Comparison of ENCODE assay signal across 14 cellular contexts in genomic region chr14:39488600-39488999, GRCh38. TPM values are rescaled to one million over a fixed set of nuclear protein-coding genes. Genes with fewer than 3 reads are reported as not detected.
DNase-seq lines count a peak whose midpoint lies in the region; ATAC-seq and TF ChIP-seq lines count a peak whose summit lies in the region.
"Had no signal": no experiment of that assay in that cellular context is flagged by ENCODE, and none has a peak within 500 bp of the region (broad histone marks: within the 10 kb centered on the region; RNA-seq: fewer than 3 reads in every experiment).

No MANE protein-coding gene starts in this region.

- H3K27ac ChIP-seq in suprapubic skin: no peak overlapping the region
- H3K27ac ChIP-seq: stomach had no signal

- H3K4me1 ChIP-seq in suprapubic skin: peaks cover 13% of the 10 kb centered on the region

- H3K27me3 ChIP-seq in suprapubic skin: no peaks in the 10 kb centered on the region
- H3K27me3 ChIP-seq: stomach had no signal

- no peaks in the 10 kb centered on the region for H3K27me3 Mint-ChIP-seq in brain
- H3K27me3 Mint-ChIP-seq: activated naive CD4-positive, alpha-beta T cell treated with anti-CD3 and anti-CD28 coated beads, Interleukin-2, amount 10 ng/mL, durations not matched to agents 7 days and 5 days; central memory CD8-positive, alpha-beta T cell had no signal

- no peak for TF ChIP-seq CTCF in brain (conservative IDR thresholded peaks at IDR 0.05)
- TF ChIP-seq CTCF in suprapubic skin (IDR thresholded peaks at IDR 0.05): no peak

- H3K36me3 Mint-ChIP-seq in brain: peaks cover 5% of the 10 kb centered on the region
- H3K36me3 Mint-ChIP-seq: activated naive CD4-positive, alpha-beta T cell treated with anti-CD3 and anti-CD28 coated beads, Interleukin-2, amount 10 ng/mL, durations not matched to agents 7 days and 5 days had no signal

- no peak for TF ChIP-seq EP300 in suprapubic skin (IDR thresholded peaks at IDR 0.05)

- H3K4me3 Mint-ChIP-seq in brain: peak overlapping the region in 2 of 5 experiments; percentile 3 to 48
- H3K4me3 Mint-ChIP-seq: activated naive CD4-positive, alpha-beta T cell treated with anti-CD3 and anti-CD28 coated beads, Interleukin-2, amount 10 ng/mL, durations not matched to agents 7 days and 5 days; central memory CD8-positive, alpha-beta T cell had no signal

- no peaks in the 10 kb centered on the region for H3K9me3 ChIP-seq in suprapubic skin
- H3K9me3 ChIP-seq: stomach had no signal

- peaks cover 43% of the 10 kb centered on the region for H3K4me1 Mint-ChIP-seq in brain
- H3K4me1 Mint-ChIP-seq: activated naive CD4-positive, alpha-beta T cell treated with anti-CD3 and anti-CD28 coated beads, Interleukin-2, amount 10 ng/mL, durations not matched to agents 7 days and 5 days; central memory CD8-positive, alpha-beta T cell had no signal

- intact Hi-C loops in posterior vena cava (cut with DNase I): no loop called here

- TF ChIP-seq POLR2A in suprapubic skin (IDR thresholded peaks at IDR 0.05): no peak

- H3K9me3 Mint-ChIP-seq in brain: peaks cover 0 to 3% (median 0%) of the 10 kb centered on the region in 5 experiments
- H3K9me3 Mint-ChIP-seq: activated naive CD4-positive, alpha-beta T cell treated with anti-CD3 and anti-CD28 coated beads, Interleukin-2, amount 10 ng/mL, durations not matched to agents 7 days and 5 days; central memory CD8-positive, alpha-beta T cell had no signal

- no peaks in the 10 kb centered on the region for H3K36me3 ChIP-seq in suprapubic skin
- H3K36me3 ChIP-seq: stomach had no signal

- peak overlapping the region in 4 of 5 experiments; percentile 1 to 84 (median 48) for H3K27ac Mint-ChIP-seq in brain
- H3K27ac Mint-ChIP-seq: activated naive CD4-positive, alpha-beta T cell treated with anti-CD3 and anti-CD28 coated beads, Interleukin-2, amount 10 ng/mL, durations not matched to agents 7 days and 5 days had no signal

- ATAC-seq in HG03280 (IDR thresholded peaks at IDR 0.05; ENCODE audit: unreplicated experiment): no peak
- ATAC-seq: Right ventricle myocardium inferior, sciatic nerve had no signal

- no peak overlapping the region for H3K4me3 ChIP-seq in suprapubic skin
- H3K4me3 ChIP-seq: stomach had no signal

- WGBS in suprapubic skin: 50% methylated on average over 1 of the region's 1 CpG

- peak; percentile 10 for DNase-seq in AG08396 (ENCODE audit: low spot score)
- DNase-seq in M059J (ENCODE audit: low read depth): peak; percentile 22
- peak; percentile 78 for DNase-seq in iPS-NIHi11 (ENCODE audit: low spot score)
- DNase-seq in EL: no peak
- no peak for DNase-seq in suprapubic skin (ENCODE audit: low spot score in 2 of 2)
- no peak for DNase-seq in posterior vena cava (ENCODE audit: low spot score)
- DNase-seq: activated naive CD4-positive, alpha-beta T cell treated with anti-CD3 and anti-CD28 coated beads, Interleukin-2, amount 10 ng/mL, durations not matched to agents 7 days and 5 days; Karpas-422; stomach had no signal

RNA-seq across cellular contexts. Expression of gene FBXO33, which starts 56.4 kb away (rescaled TPM):
- total RNA-seq in M059J (2014; rRNA removed; shearing (Covaris generic)): 7.8 and 11.6 TPM in 2 replicates
- polyA plus RNA-seq in brain (ENCODE audit: insufficient read depth, low read depth, low replicate concordance): 5.1 TPM
- total RNA-seq in suprapubic skin: 10 to 100 TPM; 12.4 to 23.7 (median 15.3) TPM
- 1 to 10 TPM; 7.8 to 8.9 TPM for total RNA-seq in posterior vena cava

Comparison
In these comparisons a context has a peak if more than half of its experiments do, and no peak if none do; other contexts are left out.
1. DNase-seq: peak in AG08396 (single experiment), M059J (single experiment) and iPS-NIHi11 (single experiment); none in EL (single experiment), suprapubic skin (0 of 2) and posterior vena cava (single experiment).